ENCODE assay signal across 25 cellular contexts in the genomic region with DNA sequence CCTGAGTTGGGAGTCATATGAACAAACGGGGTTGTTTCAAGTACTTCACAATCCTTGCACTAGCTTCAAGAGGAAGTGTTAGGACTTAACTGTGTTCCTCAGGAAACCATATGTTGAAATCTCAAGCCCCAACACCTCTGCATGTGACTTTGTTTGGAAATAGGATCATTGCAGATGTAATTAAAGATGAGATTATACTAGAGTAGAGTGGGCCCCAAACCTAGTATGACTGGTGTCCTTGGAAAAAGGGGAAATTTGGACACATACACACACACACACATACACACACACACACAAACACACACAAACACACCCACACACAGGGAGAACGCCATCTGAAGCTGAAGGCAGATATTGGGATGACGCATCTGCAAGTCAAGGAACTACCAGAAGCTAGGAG. TPM values are rescaled to one million over a fixed set of nuclear protein-coding genes. Genes with fewer than 3 reads are reported as not detected.
DNase-seq lines count a peak whose midpoint lies in the region; ATAC-seq lines count a peak whose summit lies in the region.
"Had no signal": no experiment of that assay in that cellular context is flagged by ENCODE, and none has a peak within 500 bp of the region (broad histone marks: within the 10 kb centered on the region; RNA-seq: fewer than 3 reads in every experiment).

No MANE protein-coding gene starts in this region.

- ATAC-seq in right cardiac atrium (no peak), Right ventricle myocardium inferior (no peak)
- ATAC-seq: activated CD4-positive, alpha-beta T cell treated with anti-CD3 and anti-CD28 coated beads for 36 hours; body of pancreas; left colon had no signal

- H3K36me3 Mint-ChIP-seq in dendritic cell treated with granulocyte-macrophage colony-stimulating factor and Interleukin-4, amounts not matched to agents 40 ng/mL and 50 ng/mL, for 4 days (ENCODE audit: low read depth): no peaks in the 10 kb centered on the region
- H3K36me3 Mint-ChIP-seq: CD8-positive, alpha-beta memory T cell; memory B cell had no signal

- DNase-seq in right cardiac atrium (no peak), Right ventricle myocardium inferior (ENCODE audit: missing footprints) (no peak), NOMO-1 treated with dmso at 0.1 percent for 144 hours (lab: John Stamatoyannopoulos, UW; ENCODE audit: unreplicated experiment) (peak; percentile 65), kidney glomerular epithelial cell (lab: John Stamatoyannopoulos, UW) (no peak), COLO829 (ENCODE audit: low spot score) (no peak), NCI-H2029 treated with DMSO at 0.1 percent for 48 hours (lab: John Stamatoyannopoulos, UW) (no peak), HuH-7 (ENCODE audit: low spot score) (no peak)
- DNase-seq: 8988T; activated CD4-positive, alpha-beta T cell treated with anti-CD3 and anti-CD28 coated beads for 36 hours; activated CD8-positive, alpha-beta memory T cell treated with anti-CD3 and anti-CD28 coated beads for 24 hours; activated naive CD4-positive, alpha-beta T cell treated with Interleukin-2 at 50 U/mL for 16 hours; activated T-cell treated with anti-CD3 and anti-CD28 coated beads, Interleukin-2, amount 50 U/mL, for 48 hours; CD8-positive, alpha-beta memory T cell; cerebellar nuclear complex; dorsolateral prefrontal cortex; hippocampal formation; left colon; NCI-H1694; stimulated activated CD4-positive, alpha-beta T cell treated with anti-CD3 and anti-CD28 coated beads, Interleukin-15, amount 100 ng/mL, for 24 hours; stimulated activated naive CD4-positive, alpha-beta T cell treated with Interleukin-2 at 50 U/mL for 16 hours; uterus had no signal

- peak overlapping the region; percentile 5 for H3K27ac ChIP-seq in right cardiac atrium (ENCODE audit: low read length)
- H3K27ac ChIP-seq: dorsolateral prefrontal cortex, uterus had no signal

- peaks cover 4% of the 10 kb centered on the region for H3K27me3 Mint-ChIP-seq in dendritic cell treated with granulocyte-macrophage colony-stimulating factor and Interleukin-4, amounts not matched to agents 40 ng/mL and 50 ng/mL, for 4 days

- H3K4me3 ChIP-seq in right cardiac atrium (ENCODE audit: low read length): no peak overlapping the region
- H3K4me3 ChIP-seq: body of pancreas, dorsolateral prefrontal cortex, uterus had no signal

- intact Hi-C loops in right cardiac atrium (cut with DNase I) (no loop called here), Right ventricle myocardium inferior (cut with DNase I) (no loop called here)
- intact Hi-C loops in dendritic cell treated with granulocyte-macrophage colony-stimulating factor and Interleukin-4, amounts not matched to agents 40 ng/mL and 50 ng/mL, for 4 days (cut with micrococcal nuclease): loop anchor here (5.0 kb wide), 1 partner anchor 113 kb away; a partner anchor contains a TSS

- peaks cover 3% of the 10 kb centered on the region for H3K27me3 ChIP-seq in right cardiac atrium (ENCODE audit: control insufficient read depth, insufficient read depth)
- H3K27me3 ChIP-seq: body of pancreas, uterus had no signal

- no peaks in the 10 kb centered on the region for H3K9me3 ChIP-seq in right cardiac atrium (ENCODE audit: control insufficient read depth, low read length)
- H3K9me3 ChIP-seq: body of pancreas, uterus had no signal

- WGBS in right cardiac atrium: 64% methylated on average over 3 of the region's 3 CpGs

- H3K9me3 Mint-ChIP-seq in dendritic cell treated with granulocyte-macrophage colony-stimulating factor and Interleukin-4, amounts not matched to agents 40 ng/mL and 50 ng/mL, for 4 days: peaks cover 13% of the 10 kb centered on the region
- H3K9me3 Mint-ChIP-seq: CD8-positive, alpha-beta memory T cell; memory B cell had no signal

- H3K4me3 Mint-ChIP-seq in dendritic cell treated with granulocyte-macrophage colony-stimulating factor and Interleukin-4, amounts not matched to agents 40 ng/mL and 50 ng/mL, for 4 days: no peak overlapping the region
- H3K4me3 Mint-ChIP-seq: activated CD4-positive, alpha-beta T cell treated with anti-CD3 and anti-CD28 coated beads for 36 hours; CD8-positive, alpha-beta memory T cell; memory B cell had no signal

- H3K4me1 ChIP-seq in right cardiac atrium (ENCODE audit: control insufficient read depth, insufficient read depth, low read length): no peaks in the 10 kb centered on the region
- H3K4me1 ChIP-seq: body of pancreas, uterus had no signal

- peaks cover 36% of the 10 kb centered on the region for H3K4me1 Mint-ChIP-seq in dendritic cell treated with granulocyte-macrophage colony-stimulating factor and Interleukin-4, amounts not matched to agents 40 ng/mL and 50 ng/mL, for 4 days (ENCODE audit: low read depth)

- peak overlapping the region; percentile 76 for H3K27ac Mint-ChIP-seq in dendritic cell treated with granulocyte-macrophage colony-stimulating factor and Interleukin-4, amounts not matched to agents 40 ng/mL and 50 ng/mL, for 4 days
- H3K27ac Mint-ChIP-seq: activated CD4-positive, alpha-beta T cell treated with anti-CD3 and anti-CD28 coated beads for 36 hours; memory B cell; progenitor cell of endocrine pancreas had no signal

RNA-seq across cellular contexts. Expression of a gene that starts 6.4 kb away (rescaled TPM):
- total RNA-seq in right cardiac atrium (1 to 10 TPM; 5.5 to 6.0 (median 6.0) TPM), Right ventricle myocardium inferior (4.8 TPM)
- 4.6 TPM for polyA plus RNA-seq in right cardiac atrium
